In the genomic region with DNA sequence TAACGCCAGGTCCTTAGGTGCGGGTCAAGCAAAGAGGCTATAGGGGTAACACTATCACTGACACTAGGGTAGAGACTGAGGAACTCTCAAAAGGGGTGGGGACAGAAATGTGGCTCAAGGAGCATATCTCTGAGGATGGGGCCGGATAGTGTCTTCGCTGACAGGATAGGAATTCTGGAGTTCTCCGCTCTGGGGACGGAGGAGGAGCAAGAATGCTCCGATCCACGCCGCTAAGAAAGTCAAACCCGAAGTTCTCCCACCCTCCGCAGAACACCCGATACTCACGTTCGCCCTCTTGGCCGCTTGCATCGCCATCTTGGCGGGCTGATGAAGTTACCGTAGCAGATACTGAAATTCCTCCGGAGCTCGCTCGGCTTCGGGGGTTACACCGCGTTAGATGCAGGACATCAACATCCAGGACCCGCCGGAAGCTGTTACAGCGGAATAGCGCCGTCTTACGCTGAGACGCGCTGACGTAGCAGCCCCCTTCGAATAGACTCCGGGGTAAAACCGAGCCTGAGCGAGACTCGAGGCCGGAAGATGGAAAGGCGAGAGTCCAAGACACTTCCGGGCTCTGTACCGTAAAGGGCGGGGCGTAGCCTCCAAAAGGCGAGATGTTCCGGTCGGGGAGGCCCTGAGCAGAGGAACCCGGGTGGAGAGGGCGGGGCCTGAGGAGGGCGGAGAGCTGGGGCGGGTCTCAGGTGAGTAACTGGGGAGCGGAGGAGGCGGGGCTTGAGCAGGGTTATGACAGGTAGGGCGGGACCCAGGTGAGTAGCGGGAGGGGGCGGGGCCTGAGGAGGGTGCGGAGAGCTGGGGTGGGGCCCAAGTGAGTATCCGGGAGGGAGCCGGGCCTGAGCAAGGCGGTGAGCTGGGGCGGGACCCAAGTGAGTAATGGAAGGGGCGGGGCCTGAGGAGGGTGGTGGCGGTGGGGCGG, we compare ENCODE assay signal across 8 cellular contexts. TPM values are rescaled to one million over a fixed set of nuclear protein-coding genes. Genes with fewer than 3 reads are reported as not detected.
DNase-seq lines count a peak whose midpoint lies in the region; ATAC-seq and FAIRE-seq lines count a peak whose summit lies in the region.

A gene with protein sequence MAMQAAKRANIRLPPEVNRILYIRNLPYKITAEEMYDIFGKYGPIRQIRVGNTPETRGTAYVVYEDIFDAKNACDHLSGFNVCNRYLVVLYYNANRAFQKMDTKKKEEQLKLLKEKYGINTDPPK (minus strand): TSS at position 412 of the 934 bp plus-strand sequence. CDS start 97 bp downstream, at position 315.

- H3K9ac ChIP-seq in muscle layer of colon (ENCODE audit: low read length): peak within 1 kb of the TSS; percentile 74

- H3K27ac Mint-ChIP-seq in activated T-cell treated with anti-CD3 and anti-CD28 coated beads, Interleukin-2, amount 50 U/mL, for 72 hours: peak within 1 kb of the TSS; percentile 86

- peaks cover 43% of the 10 kb centered on the region for H3K4me1 Mint-ChIP-seq in activated T-cell treated with anti-CD3 and anti-CD28 coated beads, Interleukin-2, amount 50 U/mL, for 72 hours (ENCODE audit: low read depth)

- H3K9me3 ChIP-seq in KOPT-K1 (ENCODE audit: insufficient read depth, low read length, poor library complexity, severe bottlenecking) (no peaks in the 10 kb centered on the region), muscle layer of colon (ENCODE audit: low read length) (no peaks in the 10 kb centered on the region)

- H3K4me3 Mint-ChIP-seq in activated T-cell treated with anti-CD3 and anti-CD28 coated beads, Interleukin-2, amount 50 U/mL, for 72 hours: peak within 1 kb of the TSS; percentile 89 to 98

- H3K4me3 ChIP-seq in muscle layer of colon (ENCODE audit: low read depth in 1 of 2, low read length in 2 of 2): peak within 1 kb of the TSS; percentile 72 to 78

- H3K27ac ChIP-seq in KOPT-K1 (ENCODE audit: low read depth, low read length, poor library complexity, severe bottlenecking) (peak within 1 kb of the TSS; percentile 71), muscle layer of colon (ENCODE audit: low read depth, low read length) (peak within 1 kb of the TSS; percentile 80)

- peaks cover 2 to 11% of the 10 kb centered on the region in 2 donors for H3K36me3 Mint-ChIP-seq in activated T-cell treated with anti-CD3 and anti-CD28 coated beads, Interleukin-2, amount 50 U/mL, for 72 hours (ENCODE audit: insufficient read depth in 2 of 2)

- DNase-seq in DMS79 (lab: John Stamatoyannopoulos, UW) (peak; percentile 100), RCC 7860 (ENCODE audit: low spot score) (peak; percentile 96)
- DNase-seq in activated T-cell treated with anti-CD3 and anti-CD28 coated beads, Interleukin-2, amount 50 U/mL, for 72 hours: peak; percentile 100
- DNase-seq in stimulated activated CD8-positive, alpha-beta memory T cell treated with anti-CD3 and anti-CD28 coated beads, Interleukin-7, amount 100 ng/mL, for 24 hours (ENCODE audit: low read depth): peak; percentile 99

- no peaks in the 10 kb centered on the region for H3K9me3 Mint-ChIP-seq in activated T-cell treated with anti-CD3 and anti-CD28 coated beads, Interleukin-2, amount 50 U/mL, for 72 hours

- peak; percentile 86 for FAIRE-seq in RCC 7860 (lab: Jason Lieb, UNC)

- peak; percentile 96 for ATAC-seq in GM21786 (IDR thresholded peaks at IDR 0.05; ENCODE audit: unreplicated experiment)
- peak; percentile 89 to 91 for ATAC-seq in activated T-cell treated with anti-CD3 and anti-CD28 coated beads, Interleukin-2, amount 50 U/mL, for 72 hours (replicated peaks in 1 of 2)
- ATAC-seq in esophagus mucosa: peak; percentile 94

- H3K36me3 ChIP-seq in KOPT-K1 (ENCODE audit: insufficient read depth, low read length) (peaks cover 36% of the 10 kb centered on the region), muscle layer of colon (ENCODE audit: insufficient read depth, low read length) (peaks cover 26% of the 10 kb centered on the region)

- peaks cover 14% of the 10 kb centered on the region for H3K4me1 ChIP-seq in muscle layer of colon (ENCODE audit: insufficient read depth, low read length)

- no peaks in the 10 kb centered on the region for H3K27me3 Mint-ChIP-seq in activated T-cell treated with anti-CD3 and anti-CD28 coated beads, Interleukin-2, amount 50 U/mL, for 72 hours (ENCODE audit: low read depth)

- H3K27me3 ChIP-seq in muscle layer of colon (ENCODE audit: control insufficient read depth in 1 of 2, insufficient read depth in 2 of 2, low read length in 2 of 2): no peaks in the 10 kb centered on the region

RNA-seq across cellular contexts. Expression of the gene that starts here (rescaled TPM):
- total RNA-seq in activated T-cell treated with anti-CD3 and anti-CD28 coated beads, Interleukin-2, amount 50 U/mL, for 72 hours: 100 to 1,000 TPM; 110 to 115 TPM
- total RNA-seq in esophagus mucosa: 85.7 TPM

Comparison
In these comparisons a context has a peak if more than half of its experiments do, and no peak if none do; other contexts are left out.
1. Peak in every context shown above with its lines: DNase-seq, ATAC-seq, H3K4me3 ChIP-seq and H3K27ac ChIP-seq.